1 cellular context compared by ENCODE assay signal in genomic region chr17:7217113-7217987, GRCh38.
TF ChIP-seq lines count a peak whose summit lies in the region.

No MANE protein-coding gene starts in this region.

TF ChIP-seq in H1, 55 proteins besides CTCF, POLR2A, EP300 and RAD21:
- TF ChIP-seq ATF3 (IDR thresholded peaks at IDR 0.05; ENCODE audit: insufficient read depth, low read depth, low read length) = no peak
- no peak for TF ChIP-seq JUND (IDR thresholded peaks at IDR 0.05; ENCODE audit: low read length)
- TF ChIP-seq SP1 (IDR thresholded peaks at IDR 0.05; ENCODE audit: low read depth, low read length) = no peak
- no peak for TF ChIP-seq CREB1 (IDR thresholded peaks at IDR 0.05)
- TF ChIP-seq EGR1 (IDR thresholded peaks at IDR 0.05; ENCODE audit: borderline replicate concordance, low read depth, low read length) = no peak
- TF ChIP-seq CHD7 (IDR thresholded peaks at IDR 0.05; ENCODE audit: insufficient replicate concordance, low read length) = no peak
- no peak for TF ChIP-seq NANOG (IDR thresholded peaks at IDR 0.05; ENCODE audit: insufficient read depth, low read depth, low read length, poor library complexity, severe bottlenecking)
- no peak for TF ChIP-seq SIX5 (IDR thresholded peaks at IDR 0.05; ENCODE audit: low read depth, low read length)
- no peak for TF ChIP-seq KDM5A (IDR thresholded peaks at IDR 0.05; ENCODE audit: low read length)
- no peak for TF ChIP-seq RNF2 (IDR thresholded peaks at IDR 0.05; ENCODE audit: borderline replicate concordance, low read depth, low read length, missing control alignments, poor library complexity, severe bottlenecking)
- no peak for TF ChIP-seq ATF2 (IDR thresholded peaks at IDR 0.05; ENCODE audit: low read length)
- no peak for TF ChIP-seq HDAC2 (IDR thresholded peaks at IDR 0.05; ENCODE audit: borderline replicate concordance in 1 of 2, low read depth in 2 of 2, low read length in 2 of 2)
- no peak for TF ChIP-seq E2F6 (IDR thresholded peaks at IDR 0.05)
- TF ChIP-seq TBP (IDR thresholded peaks at IDR 0.05; ENCODE audit: low read depth, low read length) = no peak
- no peak for TF ChIP-seq POU5F1 (IDR thresholded peaks at IDR 0.05; ENCODE audit: low read depth, low read length)
- TF ChIP-seq BCL11A (IDR thresholded peaks at IDR 0.05; ENCODE audit: low read depth in 2 of 2, low read length in 2 of 2) = no peak
- no peak for TF ChIP-seq BRCA1 (IDR thresholded peaks at IDR 0.05; ENCODE audit: low read depth, low read length)
- no peak for TF ChIP-seq GABPA (IDR thresholded peaks at IDR 0.05; ENCODE audit: borderline replicate concordance, insufficient read depth, low read length)
- TF ChIP-seq RFX5 (IDR thresholded peaks at IDR 0.05; ENCODE audit: borderline replicate concordance, low read depth, low read length) = no peak
